In the genomic region with DNA sequence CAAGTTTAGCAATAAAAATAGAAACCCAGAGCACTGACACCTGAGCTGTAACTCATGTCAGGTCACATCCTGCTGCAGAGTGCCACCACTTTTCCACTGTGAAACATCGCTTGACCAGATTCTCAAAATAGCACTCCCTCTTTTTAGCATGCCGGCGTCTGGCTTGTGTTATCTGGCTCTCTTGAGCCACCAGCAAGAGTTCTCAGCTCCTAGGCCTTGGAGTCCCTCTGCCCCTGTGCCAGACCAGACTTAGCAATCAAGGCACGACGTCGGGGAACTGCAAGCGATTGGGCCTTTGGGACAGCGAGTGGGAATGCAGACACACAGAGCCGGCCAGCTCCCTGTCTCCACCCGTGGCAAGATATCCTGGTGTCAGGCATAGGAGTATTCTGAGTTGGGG, we compare ENCODE assay signal across 26 cellular contexts. TPM values are rescaled to one million over a fixed set of nuclear protein-coding genes. Genes with fewer than 3 reads are reported as not detected.
"Had no signal": no experiment of that assay in that cellular context is flagged by ENCODE, and none has a peak within 500 bp of the region (broad histone marks: within the 10 kb centered on the region; RNA-seq: fewer than 3 reads in every experiment).

No MANE protein-coding gene starts in this region.

- H3K9me3 ChIP-seq: transverse colon, uterus had no signal

- H3K36me3 ChIP-seq: transverse colon, uterus had no signal

- H3K27ac ChIP-seq: transverse colon, uterus had no signal

- DNase-seq: activated CD4-positive, alpha-beta T cell treated with anti-CD3 and anti-CD28 coated beads for 1 hour; activated CD4-positive, alpha-beta T cell treated with anti-CD3 and anti-CD28 coated beads, Interleukin-2, amount 50 U/mL, for 1 hour; activated CD8-positive, alpha-beta T cell treated with anti-CD3 and anti-CD28 coated beads, Interleukin-2, amount 10 ng/mL, durations not matched to agents 7 days and 5 days; activated gamma-delta T cell treated with Interleukin-2 at 50 U/mL for 16 hours; anterior cingulate cortex; caudate nucleus; effector memory CD8-positive, alpha-beta T cell; foreskin melanocyte; left colon; naive B cell; stimulated activated CD4-positive, alpha-beta T cell treated with anti-CD3 and anti-CD28 coated beads, Interleukin-15, amount 100 ng/mL, for 24 hours; T-helper 1 cell; transverse colon; uterus had no signal

- H3K4me3 ChIP-seq: lung, smooth muscle cell, transverse colon, uterus had no signal

- H3K4me1 ChIP-seq: transverse colon, uterus had no signal

- H3K27me3 ChIP-seq: transverse colon, uterus had no signal

- H3K4me2 ChIP-seq: smooth muscle cell had no signal

- ATAC-seq: activated CD8-positive, alpha-beta T cell treated with anti-CD3 and anti-CD28 coated beads, Interleukin-2, amount 10 ng/mL, durations not matched to agents 7 days and 5 days; effector memory CD8-positive, alpha-beta T cell; esophagus mucosa; left colon; sciatic nerve; stimulated activated memory B cell treated with anti-CD40 and anti-IgM and Interleukin-4, amounts not matched to agents 10 μg/mL and 1 μg/mL and 100 μg/mL, for 72 hours had no signal

RNA-seq across cellular contexts. Expression of gene SPIC, which starts 52.5 kb away (rescaled TPM):
- total RNA-seq: activated CD8-positive, alpha-beta T cell treated with anti-CD3 and anti-CD28 coated beads, Interleukin-2, amount 10 ng/mL, durations not matched to agents 7 days and 5 days; dermis microvascular lymphatic vessel endothelial cell; endothelial cell of umbilical vein; mesenteric fat pad; mucosa of gallbladder; neural crest cell; omental fat pad; smooth muscle cell; temporal lobe; transverse colon; uterus had no signal
- polyA plus RNA-seq: endothelial cell of umbilical vein, smooth muscle cell had no signal
